Comparison of ENCODE assay signal across 14 cellular contexts in the genomic region with DNA sequence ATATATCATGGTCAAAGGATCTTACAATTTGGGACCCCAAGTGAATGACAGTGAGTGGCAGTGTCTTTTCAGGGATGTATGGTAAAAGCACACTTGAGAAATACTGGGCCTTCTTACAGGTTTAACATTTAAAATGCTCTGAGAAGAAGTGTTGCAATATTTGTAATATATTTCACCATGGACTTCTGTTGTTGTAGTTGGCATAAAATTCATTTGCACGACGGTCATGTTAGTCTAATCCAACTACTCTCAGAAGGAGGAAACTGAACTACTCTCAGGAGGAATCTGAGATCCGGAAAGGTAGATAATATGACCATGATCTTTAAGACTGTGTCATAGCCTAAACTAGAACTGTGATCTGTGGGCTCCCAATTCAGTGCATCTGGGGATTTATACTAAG.
DNase-seq lines count a peak whose midpoint lies in the region; ATAC-seq and TF ChIP-seq lines count a peak whose summit lies in the region.
"Had no signal": no experiment of that assay in that cellular context is flagged by ENCODE, and none has a peak within 500 bp of the region (broad histone marks: within the 10 kb centered on the region; RNA-seq: fewer than 3 reads in every experiment).

No MANE protein-coding gene starts in this region.

- H3K27me3 ChIP-seq in breast epithelium (no peaks in the 10 kb centered on the region), upper lobe of right lung (no peaks in the 10 kb centered on the region)
- H3K27me3 ChIP-seq: BLaER1 treated with 17β-estradiol and CSF1 and Interleukin-3, amounts not matched to agents 10 nM and 100 nM had no signal

- no peaks in the 10 kb centered on the region for H3K36me3 Mint-ChIP-seq in MCF 10A (ENCODE audit: insufficient read depth, unreplicated experiment)

- TF ChIP-seq CTCF in MCF 10A (IDR thresholded peaks at IDR 0.05; ENCODE audit: unreplicated experiment) (no peak), breast epithelium (IDR thresholded peaks at IDR 0.05) (no peak), choroid plexus epithelial cell (conservative IDR thresholded peaks at IDR 0.05; ENCODE audit: low read depth, low read length) (no peak), upper lobe of right lung (IDR thresholded peaks at IDR 0.05) (no peak)

- H3K27ac Mint-ChIP-seq in MCF 10A (ENCODE audit: low read depth, unreplicated experiment) = peak overlapping the region; percentile 69

- peaks cover 10% of the 10 kb centered on the region for H3K4me1 Mint-ChIP-seq in MCF 10A (ENCODE audit: insufficient read depth, unreplicated experiment)

- H3K27ac ChIP-seq in breast epithelium (no peak overlapping the region), upper lobe of right lung (no peak overlapping the region)
- H3K27ac ChIP-seq: BLaER1 treated with 17β-estradiol and CSF1 and Interleukin-3, amounts not matched to agents 10 nM and 100 nM had no signal

- CTCF ChIA-PET in MCF 10A (lab: Yijun Ruan, JAX) = no interaction called here

- POLR2A ChIA-PET in MCF 10A (lab: Yijun Ruan, JAX) = interaction anchor here (0.7 kb wide), 1 partner anchor 477 kb away, joined by 3 read pairs; no protein-coding TSS in a partner anchor

- intact Hi-C loops in MCF 10A (cut with micrococcal nuclease) = no loop called here
- intact Hi-C loops in breast epithelium (cut with DNase I; ENCODE audit: low total_unique reads) = no loop called here
- intact Hi-C loops in upper lobe of right lung (cut with DNase I) = no loop called here

- no TSS peak for BruUV-seq in MCF 10A (replicated peaks; lab: Mats Ljungman, UMichigan)

- no peak overlapping the region for H3K4me3 ChIP-seq in breast epithelium
- H3K4me3 ChIP-seq in choroid plexus epithelial cell (ENCODE audit: low read depth, low read length) = no peak overlapping the region
- no peak overlapping the region for H3K4me3 ChIP-seq in upper lobe of right lung
- H3K4me3 ChIP-seq: BLaER1 treated with 17β-estradiol and CSF1 and Interleukin-3, amounts not matched to agents 10 nM and 100 nM had no signal

- H3K36me3 ChIP-seq in breast epithelium (no peaks in the 10 kb centered on the region), upper lobe of right lung (no peaks in the 10 kb centered on the region)
- H3K36me3 ChIP-seq: BLaER1 treated with 17β-estradiol and CSF1 and Interleukin-3, amounts not matched to agents 10 nM and 100 nM had no signal

- ATAC-seq in left lobe of liver (peak; percentile 84), upper lobe of right lung (peak; percentile 22)

- no peak for TF ChIP-seq POLR2A in breast epithelium (IDR thresholded peaks at IDR 0.05)

- H3K9me3 Mint-ChIP-seq in MCF 10A (ENCODE audit: unreplicated experiment) = no peaks in the 10 kb centered on the region

- H3K9me3 ChIP-seq in breast epithelium (no peaks in the 10 kb centered on the region), upper lobe of right lung (no peaks in the 10 kb centered on the region)
- H3K9me3 ChIP-seq: BLaER1 treated with 17β-estradiol and CSF1 and Interleukin-3, amounts not matched to agents 10 nM and 100 nM had no signal

- no peaks in the 10 kb centered on the region for H3K27me3 Mint-ChIP-seq in MCF 10A (ENCODE audit: insufficient read depth, unreplicated experiment)

- DNase-seq in MCF 10A (ENCODE audit: unreplicated experiment) (peak; percentile 68), breast epithelium (ENCODE audit: low spot score in 2 of 2) (no peak), choroid plexus epithelial cell (ENCODE audit: low read depth) (peak; percentile 63), left lobe of liver (ENCODE audit: low spot score) (no peak), upper lobe of right lung (no peak), hepatic stellate cell (ENCODE audit: low spot score) (no peak), DMS 273 treated with DMSO at 0.1 percent for 48 hours (lab: John Stamatoyannopoulos, UW) (no peak)
- no peak for DNase-seq in activated CD8-positive, alpha-beta memory T cell treated with anti-CD3 and anti-CD28 coated beads for 24 hours
- DNase-seq: 8988T, H7, Kasumi-1, NCI-H187 treated with DMSO at 0.1 percent for 48 hours, SHP77 treated with DMSO at 0.1 percent for 48 hours had no signal

- no peak overlapping the region for H3K4me3 Mint-ChIP-seq in MCF 10A (ENCODE audit: unreplicated experiment)

- H3K4me1 ChIP-seq in breast epithelium (no peaks in the 10 kb centered on the region), upper lobe of right lung (no peaks in the 10 kb centered on the region)
- H3K4me1 ChIP-seq: BLaER1 treated with 17β-estradiol and CSF1 and Interleukin-3, amounts not matched to agents 10 nM and 100 nM had no signal

Comparison
In these comparisons a context has a peak if more than half of its experiments do, and no peak if none do; other contexts are left out.
1. DNase-seq: peak in MCF 10A (single experiment) and choroid plexus epithelial cell (single experiment); none in breast epithelium (0 of 2), left lobe of liver (single experiment), upper lobe of right lung (single experiment), activated CD8-positive, alpha-beta memory T cell treated with anti-CD3 and anti-CD28 coated beads for 24 hours (single experiment), hepatic stellate cell (single experiment) and DMS 273 treated with DMSO at 0.1 percent for 48 hours (single experiment).